Comparison of ENCODE assay signal across 32 cellular contexts in genomic region chr12:1369942-1370620, GRCh38.
DNase-seq lines count a peak whose midpoint lies in the region; ATAC-seq, FAIRE-seq and TF ChIP-seq lines count a peak whose summit lies in the region.
"Had no signal": no experiment of that assay in that cellular context is flagged by ENCODE, and none has a peak within 500 bp of the region (broad histone marks: within the 10 kb centered on the region; RNA-seq: fewer than 3 reads in every experiment).

No MANE protein-coding gene starts in this region.

- H3K4me3 ChIP-seq in HEK293 (ENCODE audit: low read depth, low read length) (no peak overlapping the region), astrocyte (ENCODE audit: insufficient read depth, low read depth, low read length) (no peak overlapping the region), mesodermal cell (ENCODE audit: extremely low read depth, insufficient read depth, low read length, poor library complexity, severe bottlenecking) (no peak overlapping the region)
- H3K4me3 ChIP-seq: breast epithelium, lung, MG63, smooth muscle cell, testis had no signal

- no peak overlapping the region for H2AFZ ChIP-seq in astrocyte (ENCODE audit: low read depth, low read length)

- H3K9me3 ChIP-seq in HEK293 (ENCODE audit: control insufficient read depth, insufficient read depth, low read depth, low read length) (no peaks in the 10 kb centered on the region), astrocyte (ENCODE audit: insufficient read depth, low read depth, low read length) (no peaks in the 10 kb centered on the region), mesodermal cell (ENCODE audit: control insufficient read depth, low read length) (peaks cover 3% of the 10 kb centered on the region)
- H3K9me3 ChIP-seq: breast epithelium, MG63, testis had no signal

- ATAC-seq in GM21515 (IDR thresholded peaks at IDR 0.05; ENCODE audit: unreplicated experiment), result no peak
- ATAC-seq: natural killer cell treated with Interleukin-12 subunit alpha and Interleukin-12 subunit beta and Interleukin-15 and Interleukin-18, amount 100 ng/mL, for 72 hours; Panc1; T-cell had no signal

- H3K4me1 ChIP-seq in HEK293 (ENCODE audit: control insufficient read depth, insufficient read depth, low read length), result peaks cover 4% of the 10 kb centered on the region; the same call in 1 of the 2 replicates
- peaks cover 4% of the 10 kb centered on the region for H3K4me1 ChIP-seq in astrocyte (ENCODE audit: insufficient read depth, low read length)
- H3K4me1 ChIP-seq in mesodermal cell (ENCODE audit: control insufficient read depth, insufficient read depth, low read length, poor library complexity, severe bottlenecking), result peaks cover 6% of the 10 kb centered on the region
- H3K4me1 ChIP-seq: breast epithelium, testis had no signal

- no peaks in the 10 kb centered on the region for H3K27me3 ChIP-seq in astrocyte (ENCODE audit: insufficient read depth, low read length)
- H3K27me3 ChIP-seq: breast epithelium, MG63, testis had no signal

- H3K4me1 Mint-ChIP-seq in astrocyte (ENCODE audit: low read depth, unreplicated experiment), result peaks cover 36% of the 10 kb centered on the region
- H3K4me1 Mint-ChIP-seq in activated T-helper 2 cell treated with anti-CD3 and anti-CD28 coated beads, Interferon-gamma antibody, Interleukin-2, Interleukin-4, amounts not matched to agents 10 μg/mL and 5 μg/mL and 100 μg/mL, durations not matched to agents 14 hours and 24 hours and 36 hours (ENCODE audit: low read depth), result no peaks in the 10 kb centered on the region
- H3K4me1 Mint-ChIP-seq: activated naive CD4-positive, alpha-beta T cell treated with anti-CD3 and anti-CD28 coated beads, Interleukin-2, amount 50 U/mL, for 24 hours; T-cell had no signal

- no peaks in the 10 kb centered on the region for H3K79me2 ChIP-seq in astrocyte (ENCODE audit: insufficient read depth, low read length)

- intact Hi-C loops in activated T-helper 2 cell treated with anti-CD3 and anti-CD28 coated beads, Interferon-gamma antibody, Interleukin-2, Interleukin-4, amounts not matched to agents 10 μg/mL and 5 μg/mL and 100 μg/mL, durations not matched to agents 14 hours and 24 hours and 36 hours (cut with micrococcal nuclease), result no loop called here

- peaks cover 1% of the 10 kb centered on the region for H3K9me3 Mint-ChIP-seq in astrocyte (ENCODE audit: unreplicated experiment)
- H3K9me3 Mint-ChIP-seq in activated T-helper 2 cell treated with anti-CD3 and anti-CD28 coated beads, Interferon-gamma antibody, Interleukin-2, Interleukin-4, amounts not matched to agents 10 μg/mL and 5 μg/mL and 100 μg/mL, durations not matched to agents 14 hours and 24 hours and 36 hours, result peaks cover 7% of the 10 kb centered on the region
- H3K9me3 Mint-ChIP-seq: activated naive CD4-positive, alpha-beta T cell treated with anti-CD3 and anti-CD28 coated beads, Interleukin-2, amount 50 U/mL, for 24 hours; natural killer cell treated with Interleukin-12 subunit alpha and Interleukin-12 subunit beta and Interleukin-15 and Interleukin-18, amount 100 ng/mL, for 72 hours; stimulated activated naive CD8-positive, alpha-beta T cell treated with anti-CD3 and anti-CD28 coated beads, Interleukin-15, Interleukin-2, amounts not matched to agents 100 ng/mL and 50 ng/mL, for 24 hours; T-cell had no signal

- no peak overlapping the region for H3K4me3 Mint-ChIP-seq in astrocyte (ENCODE audit: unreplicated experiment)
- no peak overlapping the region for H3K4me3 Mint-ChIP-seq in activated T-helper 2 cell treated with anti-CD3 and anti-CD28 coated beads, Interferon-gamma antibody, Interleukin-2, Interleukin-4, amounts not matched to agents 10 μg/mL and 5 μg/mL and 100 μg/mL, durations not matched to agents 14 hours and 24 hours and 36 hours (ENCODE audit: low read depth)
- H3K4me3 Mint-ChIP-seq: activated naive CD4-positive, alpha-beta T cell treated with anti-CD3 and anti-CD28 coated beads, Interleukin-2, amount 50 U/mL, for 24 hours; natural killer cell treated with Interleukin-12 subunit alpha and Interleukin-12 subunit beta and Interleukin-15 and Interleukin-18, amount 100 ng/mL, for 72 hours; stimulated activated naive CD8-positive, alpha-beta T cell treated with anti-CD3 and anti-CD28 coated beads, Interleukin-15, Interleukin-2, amounts not matched to agents 100 ng/mL and 50 ng/mL, for 24 hours; T-cell had no signal

- POLR2A ChIA-PET in HEK293 (lab: Yijun Ruan, JAX), result no interaction called here

- no peak overlapping the region for H3K27ac ChIP-seq in HEK293 (ENCODE audit: extremely low read depth, low read depth, low read length)
- no peak overlapping the region for H3K27ac ChIP-seq in astrocyte (ENCODE audit: low read depth, low read length)
- H3K27ac ChIP-seq in mesodermal cell (ENCODE audit: low read depth, low read length, severe bottlenecking), result peak overlapping the region; percentile 51
- H3K27ac ChIP-seq: breast epithelium, testis had no signal

- H3K4me2 ChIP-seq in astrocyte (ENCODE audit: low read length), result no peak overlapping the region
- H3K4me2 ChIP-seq: smooth muscle cell had no signal

- H3K27me3 Mint-ChIP-seq in astrocyte (ENCODE audit: low read depth, unreplicated experiment), result no peaks in the 10 kb centered on the region
- H3K27me3 Mint-ChIP-seq in activated T-helper 2 cell treated with anti-CD3 and anti-CD28 coated beads, Interferon-gamma antibody, Interleukin-2, Interleukin-4, amounts not matched to agents 10 μg/mL and 5 μg/mL and 100 μg/mL, durations not matched to agents 14 hours and 24 hours and 36 hours (ENCODE audit: low read depth), result no peaks in the 10 kb centered on the region
- H3K27me3 Mint-ChIP-seq: activated naive CD4-positive, alpha-beta T cell treated with anti-CD3 and anti-CD28 coated beads, Interleukin-2, amount 50 U/mL, for 24 hours; natural killer cell treated with Interleukin-12 subunit alpha and Interleukin-12 subunit beta and Interleukin-15 and Interleukin-18, amount 100 ng/mL, for 72 hours; stimulated activated naive CD8-positive, alpha-beta T cell treated with anti-CD3 and anti-CD28 coated beads, Interleukin-15, Interleukin-2, amounts not matched to agents 100 ng/mL and 50 ng/mL, for 24 hours; T-cell had no signal

- H3K9ac ChIP-seq in astrocyte (ENCODE audit: low read length), result no peak overlapping the region

- peak; percentile 11 for FAIRE-seq in D721Med (lab: Jason Lieb, UNC)
- peak; percentile 26 for FAIRE-seq in astrocyte (lab: Jason Lieb, UNC)
- FAIRE-seq: colon had no signal

- H3K36me3 ChIP-seq in HEK293 (ENCODE audit: control insufficient read depth in 2 of 2, insufficient read depth in 1 of 2, low read length in 2 of 2), result peaks cover 0 to 5% of the 10 kb centered on the region in 2 experiments; a peak in 1 of 3 replicates
- no peaks in the 10 kb centered on the region for H3K36me3 ChIP-seq in astrocyte (ENCODE audit: insufficient read depth, low read length)
- peaks cover 7% of the 10 kb centered on the region for H3K36me3 ChIP-seq in mesodermal cell (ENCODE audit: control insufficient read depth, insufficient read depth, low read length)
- H3K36me3 ChIP-seq: breast epithelium had no signal

- no peak overlapping the region for H3K27ac Mint-ChIP-seq in astrocyte (ENCODE audit: unreplicated experiment)
- H3K27ac Mint-ChIP-seq in activated T-helper 2 cell treated with anti-CD3 and anti-CD28 coated beads, Interferon-gamma antibody, Interleukin-2, Interleukin-4, amounts not matched to agents 10 μg/mL and 5 μg/mL and 100 μg/mL, durations not matched to agents 14 hours and 24 hours and 36 hours, result no peak overlapping the region
- H3K27ac Mint-ChIP-seq: activated naive CD4-positive, alpha-beta T cell treated with anti-CD3 and anti-CD28 coated beads, Interleukin-2, amount 50 U/mL, for 24 hours; natural killer cell treated with Interleukin-12 subunit alpha and Interleukin-12 subunit beta and Interleukin-15 and Interleukin-18, amount 100 ng/mL, for 72 hours; stimulated activated naive CD8-positive, alpha-beta T cell treated with anti-CD3 and anti-CD28 coated beads, Interleukin-15, Interleukin-2, amounts not matched to agents 100 ng/mL and 50 ng/mL, for 24 hours; T-cell had no signal

- CTCF ChIA-PET in HEK293 (lab: Yijun Ruan, JAX), result interaction anchor here (1.9 kb wide), 1 partner anchor 252 kb away, joined by 3 read pairs; no protein-coding TSS in a partner anchor

- H4K20me1 ChIP-seq in astrocyte (ENCODE audit: insufficient read depth, low read length), result no peaks in the 10 kb centered on the region

- DNase-seq in D721Med (ENCODE audit: insufficient read length, low spot score) (no peak), astrocyte (ENCODE audit: low read depth) (no peak), NCI-H748 (lab: John Stamatoyannopoulos, UW; ENCODE audit: unreplicated experiment) (no peak)
- no peak for DNase-seq in activated T-helper 2 cell treated with anti-CD3 and anti-CD28 coated beads, Interferon-gamma antibody, Interleukin-2, Interleukin-4, amounts not matched to agents 10 μg/mL and 5 μg/mL and 100 μg/mL, durations not matched to agents 14 hours and 24 hours and 36 hours (ENCODE audit: low spot score)
- no peak for DNase-seq in effector CD8-positive, alpha-beta T cell (lab: John Stamatoyannopoulos, UW)
- DNase-seq: activated CD4-positive, alpha-beta T cell treated with anti-CD3 and anti-CD28 coated beads for 48 hours; activated CD8-positive, alpha-beta memory T cell treated with anti-CD3 and anti-CD28 coated beads for 24 hours; activated T-cell treated with anti-CD3 and anti-CD28 coated beads for 4 hours; amygdala; Calu3; effector CD4-positive, alpha-beta T cell; H7; KBM-7; MG63; NCI-H1105; NCI-H1930; NCI-H524; retina; stimulated activated CD4-positive, alpha-beta T cell treated with anti-CD3 and anti-CD28 coated beads, Interleukin-1b, Interleukin-23, amount 100 ng/mL, for 48 hours; T-cell; testis had no signal

- WGBS in mesodermal cell (ENCODE audit: insufficient coverage in 2 of 2), 2 experiments, result 88% methylated on average over 1 of the region's 1 CpG; no CpG with 5 or more reads in 1 of the 2 experiments

- H3K36me3 Mint-ChIP-seq in astrocyte (ENCODE audit: low read depth, unreplicated experiment), result peaks cover 4% of the 10 kb centered on the region
- no peaks in the 10 kb centered on the region for H3K36me3 Mint-ChIP-seq in activated T-helper 2 cell treated with anti-CD3 and anti-CD28 coated beads, Interferon-gamma antibody, Interleukin-2, Interleukin-4, amounts not matched to agents 10 μg/mL and 5 μg/mL and 100 μg/mL, durations not matched to agents 14 hours and 24 hours and 36 hours (ENCODE audit: low read depth)
- H3K36me3 Mint-ChIP-seq: natural killer cell treated with Interleukin-12 subunit alpha and Interleukin-12 subunit beta and Interleukin-15 and Interleukin-18, amount 100 ng/mL, for 72 hours had no signal

- no peak for TF ChIP-seq CTCF in D721Med (IDR thresholded peaks at IDR 0.05; ENCODE audit: insufficient read depth, missing control alignments)
- TF ChIP-seq CTCF in HEK293 (tag by site-specific recombination; IDR thresholded peaks at IDR 0.05), result no peak
- no peak for TF ChIP-seq CTCF in astrocyte (IDR thresholded peaks at IDR 0.05; ENCODE audit: insufficient read depth, low read depth, low read length)
